ENCODE assay signal across 13 cellular contexts in genomic region chr11:60184824-60185511, GRCh38. TPM values are rescaled to one million over a fixed set of nuclear protein-coding genes. Genes with fewer than 3 reads are reported as not detected.
A peak's percentile ranks its signal among the peaks of the same experiment; 100 is the strongest.
DNase-seq lines count a peak whose midpoint lies in the region; ATAC-seq, FAIRE-seq and TF ChIP-seq lines count a peak whose summit lies in the region.
"Had no signal": no experiment of that assay in that cellular context is flagged by ENCODE, and none has a peak within 500 bp of the region (broad histone marks: within the 10 kb centered on the region; RNA-seq: fewer than 3 reads in every experiment).

No MANE protein-coding gene starts in this region.

- H2BK20ac ChIP-seq in H1 (ENCODE audit: low read length) = no peak overlapping the region

- intact Hi-C loops in colonic mucosa (cut with DNase I) = no loop called here

- FAIRE-seq in H1 (lab: Jason Lieb, UNC) = no peak

- H3K9ac ChIP-seq in H1 (replicated peaks in 1 of 4; ENCODE audit: extremely low read depth in 1 of 4, low read depth in 3 of 4, low read length in 3 of 4) (no peak overlapping the region), colonic mucosa (ENCODE audit: low read depth in 2 of 2, low read length in 2 of 2) (peak overlapping the region in 1 of 2 donors; percentile 2)

- no peaks in the 10 kb centered on the region for H4K20me1 ChIP-seq in H1 (replicated peaks in 1 of 2; ENCODE audit: control insufficient read depth in 1 of 2, insufficient read depth in 2 of 2, low read length in 2 of 2)

- DNase-seq in H1 (ENCODE audit: low read depth in 1 of 2, low spot score in 2 of 2) (no peak), upper lobe of left lung (no peak), germinal center (ENCODE audit: low spot score) (no peak), colonic mucosa (no peak), brain microvascular endothelial cell (no peak)
- DNase-seq: gastrocnemius medialis; left cardiac atrium; NCI-H2081 treated with DMSO at 0.1 percent for 48 hours; Peyer's patch; stimulated activated naive CD8-positive, alpha-beta T cell treated with anti-CD3 and anti-CD28 coated beads, Interleukin-15, Interleukin-2, amounts not matched to agents 100 U/mL and 50 U/mL, for 24 hours had no signal

- H3K4me3 ChIP-seq in H1 (ENCODE audit: extremely low read depth in 1 of 4, insufficient read depth in 2 of 4, low read depth in 3 of 4, low read length in 4 of 4) (no peak overlapping the region), upper lobe of left lung (no peak overlapping the region), colonic mucosa (no peak overlapping the region), brain microvascular endothelial cell (ENCODE audit: low read depth, low read length) (no peak overlapping the region)
- H3K4me3 ChIP-seq: gastrocnemius medialis, Peyer's patch had no signal

- no peak overlapping the region for H4K5ac ChIP-seq in H1 (ENCODE audit: insufficient read length, low read depth, low read length)

- no peak overlapping the region for H4K8ac ChIP-seq in H1 (ENCODE audit: extremely low read depth, insufficient read depth, low read length)

- H3K79me2 ChIP-seq in H1 (ENCODE audit: control insufficient read depth in 1 of 2, insufficient read depth in 2 of 2, low read length in 2 of 2) = no peaks in the 10 kb centered on the region

- TF ChIP-seq RAD21 in H1 (IDR thresholded peaks at IDR 0.05 in 1 of 2, conservative IDR thresholded peaks at IDR 0.05 in 1 of 2; ENCODE audit: low read depth in 2 of 2, low read length in 2 of 2) = no peak

- H2AK5ac ChIP-seq in H1 (ENCODE audit: low read depth, low read length) = no peak overlapping the region

- H3K27ac ChIP-seq in H1 (ENCODE audit: low read depth, low read length) (no peak overlapping the region), upper lobe of left lung (peak overlapping the region in 3 of 4 donors; percentile 5 to 72 (median 61)), colonic mucosa (no peak overlapping the region), brain microvascular endothelial cell (no peak overlapping the region)

- H3K14ac ChIP-seq in H1 (ENCODE audit: insufficient read length) = no peak overlapping the region

- H3K27me3 ChIP-seq in H1 (replicated peaks in 1 of 4; ENCODE audit: control insufficient read depth in 3 of 4, extremely low read depth in 1 of 4, insufficient read depth in 3 of 4, low read length in 3 of 4) = no peaks in the 10 kb centered on the region
- no peaks in the 10 kb centered on the region for H3K27me3 ChIP-seq in upper lobe of left lung
- H3K27me3 ChIP-seq in colonic mucosa = no peaks in the 10 kb centered on the region
- no peaks in the 10 kb centered on the region for H3K27me3 ChIP-seq in brain microvascular endothelial cell (replicated peaks)
- H3K27me3 ChIP-seq: gastrocnemius medialis, Peyer's patch had no signal

- ATAC-seq in GM19468 (IDR thresholded peaks at IDR 0.05; ENCODE audit: extremely low read depth, unreplicated experiment) (peak; percentile 46), HG03469 (IDR thresholded peaks at IDR 0.05; ENCODE audit: unreplicated experiment) (peak; percentile 80), upper lobe of left lung (ENCODE audit: low FRiP score in 2 of 2) (peak in 1 of 2 donors; percentile 80)
- ATAC-seq: gastrocnemius medialis; stimulated activated naive CD8-positive, alpha-beta T cell treated with anti-CD3 and anti-CD28 coated beads, Interleukin-15, Interleukin-2, amounts not matched to agents 100 U/mL and 50 U/mL, for 24 hours had no signal

- no peaks in the 10 kb centered on the region; the same call in 1 of the 2 replicates for H3K23me2 ChIP-seq in H1 (ENCODE audit: low read depth, low read length)

- H2BK120ac ChIP-seq in H1 (replicated peaks; ENCODE audit: low read depth, low read length) = no peak overlapping the region

- no peak overlapping the region for H2BK5ac ChIP-seq in H1 (ENCODE audit: low read depth, low read length)

- no peak for TF ChIP-seq EP300 in H1 (IDR thresholded peaks at IDR 0.05; ENCODE audit: borderline replicate concordance in 1 of 2, low read depth in 2 of 2, low read length in 2 of 2)
- no peak for TF ChIP-seq EP300 in upper lobe of left lung (IDR thresholded peaks at IDR 0.05)

- H3K9me3 ChIP-seq in H1 (ENCODE audit: insufficient read depth in 2 of 2, low read depth in 1 of 2, low read length in 1 of 2) (peaks cover 5 to 7% of the 10 kb centered on the region in 2 experiments; a peak in 2 of 4 replicates), upper lobe of left lung (no peaks in the 10 kb centered on the region), colonic mucosa (no peaks in the 10 kb centered on the region)
- H3K9me3 ChIP-seq: gastrocnemius medialis, Peyer's patch had no signal

- H3K4me2 ChIP-seq in H1 (ENCODE audit: insufficient read depth in 1 of 2, low read depth in 2 of 2, low read length in 2 of 2) = no peak overlapping the region

- no peak overlapping the region for H3K23ac ChIP-seq in H1 (ENCODE audit: insufficient read length)

- H2AFZ ChIP-seq in H1 (ENCODE audit: low read length) = peak overlapping the region; percentile 34; the same call in 1 of the 2 replicates

- CTCF ChIA-PET in H1 (lab: Charles Lee; ENCODE audit: partially characterized antibody) = interaction anchor here (0.6 to 1.3 kb wide), 4 partner anchors 10 to 365 kb away, joined by 3 to 4 read pairs (median 3); no protein-coding TSS in a partner anchor

- in situ Hi-C loops in brain microvascular endothelial cell (cut with HindIII; ENCODE audit: low pct_ligation_motif_present, low sequenced_read_pairs) = no loop called here

- no peak overlapping the region for H3K4ac ChIP-seq in H1 (replicated peaks; ENCODE audit: insufficient read length, low read depth, low read length)

- no peak overlapping the region for H3K56ac ChIP-seq in H1 (replicated peaks; ENCODE audit: insufficient read length, low read depth, low read length)

- H3K4me1 ChIP-seq in H1 (replicated peaks in 1 of 4; ENCODE audit: control insufficient read depth in 3 of 4, insufficient read depth in 4 of 4, low read length in 3 of 4) = 0 out of 7 replicates have a peak, but pooled peaks cover 0 to 2% (median 0%) of the 10 kb centered on the region in 4 experiments
- no peaks in the 10 kb centered on the region for H3K4me1 ChIP-seq in upper lobe of left lung
- no peaks in the 10 kb centered on the region for H3K4me1 ChIP-seq in colonic mucosa
- H3K4me1 ChIP-seq: gastrocnemius medialis, Peyer's patch had no signal

- TF ChIP-seq CTCF in H1 (IDR thresholded peaks at IDR 0.05; ENCODE audit: control extremely low read depth in 1 of 3, insufficient read depth in 1 of 3, low read depth in 1 of 3, low read length in 3 of 3) (no peak), upper lobe of left lung (IDR thresholded peaks at IDR 0.05) (no peak), colonic mucosa (IDR thresholded peaks at IDR 0.05) (no peak), brain microvascular endothelial cell (IDR thresholded peaks at IDR 0.05; ENCODE audit: low read depth, low read length, missing control alignments) (no peak)

- H3K36me3 ChIP-seq in H1 (ENCODE audit: control insufficient read depth in 2 of 4, insufficient read depth in 4 of 4, low read length in 3 of 4) (no peaks in the 10 kb centered on the region), upper lobe of left lung (no peaks in the 10 kb centered on the region), colonic mucosa (no peaks in the 10 kb centered on the region), brain microvascular endothelial cell (replicated peaks) (no peaks in the 10 kb centered on the region)
- H3K36me3 ChIP-seq: gastrocnemius medialis, Peyer's patch had no signal

- no peak overlapping the region for H4K91ac ChIP-seq in H1 (replicated peaks; ENCODE audit: insufficient read length, low read length)

- no peak overlapping the region for H2BK12ac ChIP-seq in H1 (ENCODE audit: low read depth, low read length)

- TF ChIP-seq POLR2A in H1 (IDR thresholded peaks at IDR 0.05; ENCODE audit: control extremely low read depth in 1 of 2, low read depth in 2 of 2, low read length in 2 of 2) = no peak
- no peak for TF ChIP-seq POLR2A in upper lobe of left lung (IDR thresholded peaks at IDR 0.05)

- H3K18ac ChIP-seq in H1 (ENCODE audit: extremely low read depth, low read length) = no peak overlapping the region

- WGBS in H1 (ENCODE audit: extremely low coverage in 1 of 2, insufficient coverage in 1 of 2, insufficient read length in 1 of 2, insufficient replicate concordance in 2 of 2, low coverage in 1 of 2, low lambda C conversion rate in 2 of 2, missing lambda C conversion rate in 1 of 2), 2 experiments = 55% methylated on average over 1 of the region's 1 CpG; no CpG with 5 or more reads in 1 of the 2 experiments
- WGBS in upper lobe of left lung, 2 donors = 61 to 68% methylated on average over 1 of the region's 1 CpG

- H3K79me1 ChIP-seq in H1 (ENCODE audit: low read depth, low read length) = no peaks in the 10 kb centered on the region

- POLR2A ChIA-PET in H1 (lab: Charles Lee; ENCODE audit: partially characterized antibody) = no interaction called here

- no peak overlapping the region for H2BK15ac ChIP-seq in H1 (ENCODE audit: low read length)

RNA-seq across cellular contexts. Expression of gene MS4A6A, which starts 2.1 kb away (rescaled TPM):
- total RNA-seq in H1 (2021; fragmentation: NEBNext Ultra II Directional; extraction: Animal tissue kit (Norgen Biotek cat#: 25700)) = not detected in 2 replicates
- polyA plus RNA-seq in H1 (2011; rRNA removed) = not detected in 2 replicates
- polyA plus RNA-seq in H1 (2011; cell fraction: cytosol; rRNA removed) = 0.08 TPM
- polyA plus RNA-seq in H1 (2011; cell fraction: nucleus; rRNA removed) = not detected
- polyA plus RNA-seq in H1 (2012, experiment 1 of 2) = not detected in 4 replicates
- not detected for polyA plus RNA-seq in H1 (2012, experiment 2 of 2)
- not detected for polyA plus RNA-seq in H1 (2013, experiment 1 of 2)
- not detected for polyA plus RNA-seq in H1 (2013, experiment 2 of 2)
- not detected in 2 replicates for polyA minus RNA-seq in H1 (2011; rRNA and poly(A)+ RNA removed)
- not detected for polyA minus RNA-seq in H1 (2011; cell fraction: cytosol; rRNA and poly(A)+ RNA removed)
- polyA minus RNA-seq in H1 (2011; cell fraction: nucleus; rRNA and poly(A)+ RNA removed) = not detected
- total RNA-seq in upper lobe of left lung (100 to 1,000 TPM in 2 of 6 donors, 10 to 100 TPM in 4; 21.4 to 156 (median 97.0) TPM), colonic mucosa (10 to 100 TPM; 10.5 to 43.1 TPM)

RNA-seq across cellular contexts. Expression of gene MS4A4E, which starts 58.0 kb away (rescaled TPM):
- not detected in 2 replicates for total RNA-seq in H1 (2021; fragmentation: NEBNext Ultra II Directional; extraction: Animal tissue kit (Norgen Biotek cat#: 25700))
- polyA plus RNA-seq in H1 (2011; rRNA removed) = not detected in 2 replicates
- not detected for polyA plus RNA-seq in H1 (2011; cell fraction: cytosol; rRNA removed)
- polyA plus RNA-seq in H1 (2011; cell fraction: nucleus; rRNA removed) = 0.17 TPM
- polyA plus RNA-seq in H1 (2012, experiment 1 of 2) = not detected in 4 replicates
- not detected for polyA plus RNA-seq in H1 (2012, experiment 2 of 2)
- not detected for polyA plus RNA-seq in H1 (2013, experiment 1 of 2)
- polyA plus RNA-seq in H1 (2013, experiment 2 of 2) = 0.11 TPM
- not detected in 2 replicates for polyA minus RNA-seq in H1 (2011; rRNA and poly(A)+ RNA removed)
- not detected for polyA minus RNA-seq in H1 (2011; cell fraction: cytosol; rRNA and poly(A)+ RNA removed)
- not detected for polyA minus RNA-seq in H1 (2011; cell fraction: nucleus; rRNA and poly(A)+ RNA removed)
- 10 to 100 TPM in 1 of 6 donors, 1 to 10 TPM in 4, under 1 TPM in 1; 0.89 to 27.2 (median 3.2) TPM for total RNA-seq in upper lobe of left lung
- 1 to 10 TPM in 1 of 2 donors, under 1 TPM in 1; 0.69 to 1.0 TPM for total RNA-seq in colonic mucosa
- total RNA-seq: dermis microvascular lymphatic vessel endothelial cell had no signal

Comparison
In these comparisons a context has a peak if more than half of its experiments do, and no peak if none do; other contexts are left out.
1. H3K27ac ChIP-seq: peak in upper lobe of left lung (3 of 4); none in H1 (single experiment), colonic mucosa (single experiment) and brain microvascular endothelial cell (single experiment).
2. RNA of gene MS4A6A, which starts 2.1 kb away (total RNA-seq): 21.4 to 156 TPM in upper lobe of left lung and 10.5 to 43.1 TPM in colonic mucosa; not detected in H1; every median in the first group is over 10 times any median in the second.